Comparison of ENCODE assay signal across 25 cellular contexts in genomic region chr4:85837334-85837733, GRCh38.
DNase-seq lines count a peak whose midpoint lies in the region; ATAC-seq, FAIRE-seq and TF ChIP-seq lines count a peak whose summit lies in the region.
"Had no signal": no experiment of that assay in that cellular context is flagged by ENCODE, and none has a peak within 500 bp of the region (broad histone marks: within the 10 kb centered on the region; RNA-seq: fewer than 3 reads in every experiment).

No MANE protein-coding gene starts in this region.

- H4K20me1 ChIP-seq in GM23338 (replicated peaks; ENCODE audit: insufficient read depth) (no peaks in the 10 kb centered on the region), smooth muscle cell (ENCODE audit: low read depth) (peaks cover 6% of the 10 kb centered on the region)

- no peak for FAIRE-seq in kidney (lab: Jason Lieb, UNC)
- FAIRE-seq: colon, endometrium had no signal

- H3K4me2 ChIP-seq in GM23338 (no peak overlapping the region), smooth muscle cell (no peak overlapping the region)

- H3K9ac ChIP-seq in kidney (ENCODE audit: low read length in 2 of 2) (no peak overlapping the region), smooth muscle cell (ENCODE audit: low read depth) (no peak overlapping the region)

- no peaks in the 10 kb centered on the region for H3K9me3 Mint-ChIP-seq in GM23338
- H3K9me3 Mint-ChIP-seq in progenitor cell of endocrine pancreas (ENCODE audit: low read depth): peaks cover 3% of the 10 kb centered on the region
- H3K9me3 Mint-ChIP-seq in activated naive CD8-positive, alpha-beta T cell treated with anti-CD3 and anti-CD28 coated beads for 36 hours: no peaks in the 10 kb centered on the region
- H3K9me3 Mint-ChIP-seq: IgD-negative memory B cell had no signal

- peaks cover 3% of the 10 kb centered on the region for H3K27me3 Mint-ChIP-seq in GM23338 (ENCODE audit: insufficient read depth, low read depth, poor library complexity)
- no peaks in the 10 kb centered on the region for H3K27me3 Mint-ChIP-seq in progenitor cell of endocrine pancreas
- H3K27me3 Mint-ChIP-seq in activated naive CD8-positive, alpha-beta T cell treated with anti-CD3 and anti-CD28 coated beads for 36 hours: no peaks in the 10 kb centered on the region
- H3K27me3 Mint-ChIP-seq: CD4-positive, alpha-beta memory T cell; IgD-negative memory B cell; T-cell had no signal

- ATAC-seq in GM23338 (no peak), HG02588 (IDR thresholded peaks at IDR 0.05; ENCODE audit: unreplicated experiment) (no peak)
- ATAC-seq: T-cell had no signal

- H3K4me3 Mint-ChIP-seq in GM23338: no peak overlapping the region
- H3K4me3 Mint-ChIP-seq in progenitor cell of endocrine pancreas (ENCODE audit: low read depth): no peak overlapping the region
- H3K4me3 Mint-ChIP-seq in activated naive CD8-positive, alpha-beta T cell treated with anti-CD3 and anti-CD28 coated beads for 36 hours: no peak overlapping the region
- H3K4me3 Mint-ChIP-seq: CD4-positive, alpha-beta memory T cell; IgD-negative memory B cell; T-cell had no signal

- H3K4me1 Mint-ChIP-seq in GM23338 (peaks cover 1% of the 10 kb centered on the region; the same call in 2 of the 3 replicates), progenitor cell of endocrine pancreas (ENCODE audit: low read depth) (peaks cover 10% of the 10 kb centered on the region)
- no peaks in the 10 kb centered on the region for H3K4me1 Mint-ChIP-seq in activated naive CD8-positive, alpha-beta T cell treated with anti-CD3 and anti-CD28 coated beads for 36 hours
- H3K4me1 Mint-ChIP-seq: CD4-positive, alpha-beta memory T cell; T-cell had no signal

- H3K9me3 ChIP-seq in kidney (ENCODE audit: control insufficient read depth in 1 of 2, low read length in 2 of 2): no peaks in the 10 kb centered on the region
- no peaks in the 10 kb centered on the region for H3K9me3 ChIP-seq in smooth muscle cell (replicated peaks; ENCODE audit: low read depth)
- H3K9me3 ChIP-seq: ascending aorta, suprapubic skin had no signal

- WGBS in smooth muscle cell (ENCODE audit: low lambda C conversion rate): 90% methylated on average over 5 of the region's 5 CpGs

- no peaks in the 10 kb centered on the region for H3F3A ChIP-seq in GM23338 (replicated peaks; ENCODE audit: low read depth)
- H3F3A ChIP-seq in smooth muscle cell (ENCODE audit: low read depth): no peaks in the 10 kb centered on the region

- H3K79me2 ChIP-seq in GM23338 (replicated peaks; ENCODE audit: insufficient read depth) (no peaks in the 10 kb centered on the region), smooth muscle cell (ENCODE audit: low read depth) (no peaks in the 10 kb centered on the region)

- H3K36me3 ChIP-seq in GM23338 (ENCODE audit: insufficient read depth) (no peaks in the 10 kb centered on the region), kidney (ENCODE audit: control insufficient read depth in 1 of 2, insufficient read depth in 2 of 2, low read length in 2 of 2) (no peaks in the 10 kb centered on the region), smooth muscle cell (ENCODE audit: low read depth) (no peaks in the 10 kb centered on the region)
- H3K36me3 ChIP-seq: ascending aorta, suprapubic skin had no signal

- H3K27ac ChIP-seq in GM23338 (ENCODE audit: low read depth): no peak overlapping the region
- H3K27ac ChIP-seq in coronary artery: peak overlapping the region; percentile 54 to 59
- H3K27ac ChIP-seq in kidney (ENCODE audit: low read depth in 2 of 2, low read length in 2 of 2): peak overlapping the region in 1 of 2 donors; percentile 56
- no peak overlapping the region for H3K27ac ChIP-seq in smooth muscle cell (ENCODE audit: low read depth)
- H3K27ac ChIP-seq: HL-60, suprapubic skin had no signal

- no peak for DNase-seq in GM23338 (ENCODE audit: low spot score)
- no peak for DNase-seq in coronary artery (ENCODE audit: low spot score)
- peak; percentile 37 for DNase-seq in kidney
- DNase-seq in progenitor cell of endocrine pancreas (ENCODE audit: low spot score, unreplicated experiment): no peak
- DNase-seq in activated naive CD8-positive, alpha-beta T cell treated with anti-CD3 and anti-CD28 coated beads for 36 hours: no peak
- no peak for DNase-seq in activated effector memory CD4-positive, alpha-beta T cell treated with Interleukin-2 at 50 U/mL for 16 hours
- DNase-seq in smooth muscle cell (lab: John Stamatoyannopoulos, UW; ENCODE audit: unreplicated experiment): no peak
- DNase-seq: activated naive CD4-positive, alpha-beta T cell; CD4-positive, alpha-beta memory T cell; DMS153; foreskin melanocyte; MM.1S; NCI-H146; NCI-H774; OCI-M1; SHP77 treated with DMSO at 0.1 percent for 48 hours; stimulated activated CD4-positive, alpha-beta T cell treated with anti-CD3 and anti-CD28 coated beads, Interleukin-12 subunit alpha, Interleukin-12 subunit beta, amount 100 ng/mL, for 4 hours; T-cell had no signal

- peak overlapping the region; percentile 29; the same call in 1 of the 2 replicates for H2AFZ ChIP-seq in GM23338
- H2AFZ ChIP-seq in smooth muscle cell (ENCODE audit: low read depth): no peak overlapping the region

- no peaks in the 10 kb centered on the region for H3K36me3 Mint-ChIP-seq in GM23338 (ENCODE audit: low read depth)
- H3K36me3 Mint-ChIP-seq in progenitor cell of endocrine pancreas (ENCODE audit: insufficient read depth): peaks cover 3% of the 10 kb centered on the region
- no peaks in the 10 kb centered on the region for H3K36me3 Mint-ChIP-seq in activated naive CD8-positive, alpha-beta T cell treated with anti-CD3 and anti-CD28 coated beads for 36 hours
- H3K36me3 Mint-ChIP-seq: CD4-positive, alpha-beta memory T cell; T-cell had no signal

- H3K27ac Mint-ChIP-seq in GM23338 (no peak overlapping the region), progenitor cell of endocrine pancreas (peak overlapping the region; percentile 4)
- no peak overlapping the region for H3K27ac Mint-ChIP-seq in activated naive CD8-positive, alpha-beta T cell treated with anti-CD3 and anti-CD28 coated beads for 36 hours
- H3K27ac Mint-ChIP-seq: CD4-positive, alpha-beta memory T cell; T-cell had no signal

- H3K4me3 ChIP-seq in GM23338 (no peak overlapping the region), coronary artery (peak overlapping the region; percentile 42), kidney (ENCODE audit: low read length in 2 of 2) (peak overlapping the region; percentile 9 to 14), smooth muscle cell (no peak overlapping the region)
- H3K4me3 ChIP-seq: ascending aorta, suprapubic skin had no signal

- no peak for TF ChIP-seq CTCF in GM23338 (conservative IDR thresholded peaks at IDR 0.05; ENCODE audit: low read depth in 2 of 2)
- TF ChIP-seq CTCF in coronary artery (IDR thresholded peaks at IDR 0.05): no peak
- TF ChIP-seq CTCF in kidney (IDR thresholded peaks at IDR 0.05; ENCODE audit: borderline replicate concordance, extremely low read depth, insufficient read depth): no peak
- TF ChIP-seq CTCF in progenitor cell of endocrine pancreas (IDR thresholded peaks at IDR 0.05; ENCODE audit: unreplicated experiment): no peak
- TF ChIP-seq CTCF in smooth muscle cell (IDR thresholded peaks at IDR 0.05; ENCODE audit: borderline replicate concordance, insufficient read depth, poor library complexity, severe bottlenecking): no peak

- H3K27me3 ChIP-seq in GM23338 (ENCODE audit: insufficient read depth): no peaks in the 10 kb centered on the region
- no peaks in the 10 kb centered on the region for H3K27me3 ChIP-seq in smooth muscle cell (ENCODE audit: low read depth)
- H3K27me3 ChIP-seq: ascending aorta, suprapubic skin had no signal

- H3K4me1 ChIP-seq in GM23338 (ENCODE audit: insufficient read depth): peaks cover 2% of the 10 kb centered on the region; the same call in 1 of the 2 replicates
- H3K4me1 ChIP-seq in kidney (ENCODE audit: control insufficient read depth in 1 of 2, insufficient read depth in 1 of 2, low read depth in 1 of 2, low read length in 2 of 2): peaks cover 11 to 15% of the 10 kb centered on the region in 2 donors
- H3K4me1 ChIP-seq in smooth muscle cell (ENCODE audit: low read depth): no peaks in the 10 kb centered on the region
- H3K4me1 ChIP-seq: suprapubic skin had no signal

- intact Hi-C loops in kidney (cut with DNase I): no loop called here

- 0 out of 2 replicates have a peak, but pooled peaks cover 5% of the 10 kb centered on the region for H3K9me2 ChIP-seq in GM23338 (ENCODE audit: insufficient read depth)

TF ChIP-seq in GM23338, 12 proteins besides CTCF, POLR2A, EP300 and RAD21:
- TF ChIP-seq EZH2 (IDR thresholded peaks at IDR 0.05; ENCODE audit: low read depth, unreplicated experiment): no peak
- TF ChIP-seq ETS1 (IDR thresholded peaks at IDR 0.05): no peak
- TF ChIP-seq ZNF331 (CRISPR knock-in tag; IDR thresholded peaks at IDR 0.05; ENCODE audit: low read depth): no peak
- no peak for TF ChIP-seq STAT1 (IDR thresholded peaks at IDR 0.05; ENCODE audit: unreplicated experiment)
- no peak for TF ChIP-seq ZNF114 (CRISPR knock-in tag; IDR thresholded peaks at IDR 0.05)
- no peak for TF ChIP-seq POLR2AphosphoS5 (IDR thresholded peaks at IDR 0.05; ENCODE audit: low read depth)
- no peak for TF ChIP-seq EZH2phosphoT487 (IDR thresholded peaks at IDR 0.05; ENCODE audit: unreplicated experiment)
- no peak for TF ChIP-seq NANOG (IDR thresholded peaks at IDR 0.05; ENCODE audit: borderline replicate concordance)
- no peak for TF ChIP-seq JUNB (IDR thresholded peaks at IDR 0.05; ENCODE audit: unreplicated experiment)
- TF ChIP-seq CREB1 (CRISPR knock-in tag; IDR thresholded peaks at IDR 0.05; ENCODE audit: low read depth): no peak

Comparison
In these comparisons a context has a peak if more than half of its experiments do, and no peak if none do; other contexts are left out.
1. H3K27ac ChIP-seq: peak in coronary artery (2 of 2); none in GM23338 (single experiment) and smooth muscle cell (single experiment).
2. H3K4me3 ChIP-seq: peak in coronary artery (single experiment) and kidney (2 of 2); none in GM23338 (single experiment) and smooth muscle cell (single experiment).